8 cellular contexts compared by ENCODE assay signal in genomic region chr22:23240639-23241389, GRCh38.
DNase-seq lines count a peak whose midpoint lies in the region; ATAC-seq and TF ChIP-seq lines count a peak whose summit lies in the region.

No MANE protein-coding gene starts in this region.

- peak overlapping the region; percentile 27 for H2BK120ac ChIP-seq in mesenchymal stem cell (ENCODE audit: low read depth, low read length)

- H2BK5ac ChIP-seq in mesenchymal stem cell (ENCODE audit: low read depth, low read length, poor library complexity, severe bottlenecking), result no peak overlapping the region

- TF ChIP-seq CTCF in CD8-positive, alpha-beta T cell (IDR thresholded peaks at IDR 0.05), result no peak

- no peak overlapping the region for H3K18ac ChIP-seq in mesenchymal stem cell (ENCODE audit: low read depth in 1 of 2, low read length in 2 of 2)

- peaks cover 79% of the 10 kb centered on the region for H3K4me1 ChIP-seq in CD8-positive, alpha-beta T cell (ENCODE audit: insufficient read depth, low read length)
- H3K4me1 ChIP-seq in mesenchymal stem cell (ENCODE audit: control insufficient read depth, insufficient read depth, low read depth, low read length), result peaks cover 52% of the 10 kb centered on the region

- no peak overlapping the region for H3K23ac ChIP-seq in mesenchymal stem cell (ENCODE audit: low read length in 2 of 2)

- no peak overlapping the region for H2BK15ac ChIP-seq in mesenchymal stem cell (ENCODE audit: low read depth, poor library complexity, severe bottlenecking)

- H3K4ac ChIP-seq in mesenchymal stem cell (ENCODE audit: low read depth in 1 of 2, low read length in 2 of 2), result peak overlapping the region in 1 of 2 experiments; percentile 6

- ATAC-seq in CD8-positive, alpha-beta T cell, result no peak
- ATAC-seq in activated naive CD8-positive, alpha-beta T cell treated with anti-CD3 and anti-CD28 coated beads, Interleukin-2, amount 50 U/mL, for 24 hours, result peak; percentile 38
- ATAC-seq in GM21576 (IDR thresholded peaks at IDR 0.05; ENCODE audit: unreplicated experiment) (no peak), HG02759 (IDR thresholded peaks at IDR 0.05; ENCODE audit: unreplicated experiment) (no peak)

- peak overlapping the region; percentile 83 for H2AK5ac ChIP-seq in mesenchymal stem cell (ENCODE audit: low read length, severe bottlenecking)

- no peaks in the 10 kb centered on the region for H3K9me3 Mint-ChIP-seq in CD8-positive, alpha-beta T cell
- no peaks in the 10 kb centered on the region for H3K9me3 Mint-ChIP-seq in activated naive CD8-positive, alpha-beta T cell treated with anti-CD3 and anti-CD28 coated beads, Interleukin-2, amount 50 U/mL, for 24 hours

- POLR2A ChIA-PET in CD8-positive, alpha-beta T cell (lab: Charles Lee), result no interaction called here

- H3K36me3 Mint-ChIP-seq in CD8-positive, alpha-beta T cell, result peaks cover 5% of the 10 kb centered on the region
- peaks cover 6% of the 10 kb centered on the region for H3K36me3 Mint-ChIP-seq in activated naive CD8-positive, alpha-beta T cell treated with anti-CD3 and anti-CD28 coated beads, Interleukin-2, amount 50 U/mL, for 24 hours (ENCODE audit: low read depth)

- in situ Hi-C loops in KBM-7 (cut with MboI; ENCODE audit: low pct_unique_long_range_greater_than_20kb, low sequenced_read_pairs), result no loop called here

- H3K36me3 ChIP-seq in CD8-positive, alpha-beta T cell (ENCODE audit: insufficient read depth, low read length), result no peaks in the 10 kb centered on the region
- peaks cover 0 to 6% of the 10 kb centered on the region in 2 experiments for H3K36me3 ChIP-seq in mesenchymal stem cell (ENCODE audit: control insufficient read depth in 1 of 2, insufficient read depth in 2 of 2, low read depth in 1 of 2, low read length in 2 of 2)

- no peak overlapping the region for H3K4me2 ChIP-seq in mesenchymal stem cell (ENCODE audit: low read length, poor library complexity, severe bottlenecking)

- H3K79me1 ChIP-seq in mesenchymal stem cell (replicated peaks; ENCODE audit: low read length, poor library complexity, severe bottlenecking), result peaks cover 45% of the 10 kb centered on the region

- H2BK12ac ChIP-seq in mesenchymal stem cell (ENCODE audit: low read length in 2 of 2), result no peak overlapping the region

- no peaks in the 10 kb centered on the region for H3K9me3 ChIP-seq in CD8-positive, alpha-beta T cell (ENCODE audit: low read length)
- H3K9me3 ChIP-seq in mesenchymal stem cell (ENCODE audit: control insufficient read depth, low read length), result no peaks in the 10 kb centered on the region

- H3K27me3 Mint-ChIP-seq in CD8-positive, alpha-beta T cell (ENCODE audit: low read depth), result no peaks in the 10 kb centered on the region
- no peaks in the 10 kb centered on the region for H3K27me3 Mint-ChIP-seq in activated naive CD8-positive, alpha-beta T cell treated with anti-CD3 and anti-CD28 coated beads, Interleukin-2, amount 50 U/mL, for 24 hours

- H3K4me3 ChIP-seq in CD8-positive, alpha-beta T cell (ENCODE audit: low read depth, low read length), result no peak overlapping the region
- H3K4me3 ChIP-seq in mesenchymal stem cell (ENCODE audit: insufficient read depth in 1 of 2, low read depth in 1 of 2, low read length in 2 of 2), result no peak overlapping the region

- DNase-seq in CD8-positive, alpha-beta T cell, result peak in 1 of 7 experiments; percentile 18
- DNase-seq in KBM-7 (peak; percentile 59), mesenchymal stem cell (no peak), amniotic stem cell (lab: John Stamatoyannopoulos, UW) (no peak), NCI-H2029 treated with DMSO at 0.1 percent for 48 hours (lab: John Stamatoyannopoulos, UW) (no peak)
- DNase-seq in activated naive CD8-positive, alpha-beta T cell treated with anti-CD3 and anti-CD28 coated beads, Interleukin-2, amount 50 U/mL, for 24 hours, result peak; percentile 40

- CTCF ChIA-PET in CD8-positive, alpha-beta T cell (lab: Charles Lee), result no interaction called here

- 78% methylated on average over 10 of the region's 13 CpGs for WGBS in mesenchymal stem cell

- intact Hi-C loops in CD8-positive, alpha-beta T cell (cut with DNase I, micrococcal nuclease), result no loop called here

- H3K4me1 Mint-ChIP-seq in CD8-positive, alpha-beta T cell (ENCODE audit: low read depth), result peaks cover 71% of the 10 kb centered on the region
- H3K4me1 Mint-ChIP-seq in activated naive CD8-positive, alpha-beta T cell treated with anti-CD3 and anti-CD28 coated beads, Interleukin-2, amount 50 U/mL, for 24 hours, result peaks cover 92% of the 10 kb centered on the region

- no peak overlapping the region for H3K27ac ChIP-seq in CD8-positive, alpha-beta T cell (ENCODE audit: low read depth, low read length)
- no peak overlapping the region for H3K27ac ChIP-seq in mesenchymal stem cell (ENCODE audit: low read length, poor library complexity, severe bottlenecking)

- H4K8ac ChIP-seq in mesenchymal stem cell (ENCODE audit: low read length), result no peak overlapping the region

- no peaks in the 10 kb centered on the region for H3K27me3 ChIP-seq in CD8-positive, alpha-beta T cell (ENCODE audit: insufficient read depth, low read length)
- H3K27me3 ChIP-seq in mesenchymal stem cell (ENCODE audit: control insufficient read depth in 1 of 2, insufficient read depth in 1 of 2, low read length in 2 of 2), result no peaks in the 10 kb centered on the region

- peak overlapping the region in 1 of 2 experiments; percentile 31 for H3K14ac ChIP-seq in mesenchymal stem cell (ENCODE audit: low read length in 2 of 2)

- H4K91ac ChIP-seq in mesenchymal stem cell (ENCODE audit: low read length), result no peak overlapping the region

- no peak overlapping the region for H3K4me3 Mint-ChIP-seq in CD8-positive, alpha-beta T cell
- peak overlapping the region; percentile 32 for H3K4me3 Mint-ChIP-seq in activated naive CD8-positive, alpha-beta T cell treated with anti-CD3 and anti-CD28 coated beads, Interleukin-2, amount 50 U/mL, for 24 hours

- no peak overlapping the region for H2AFZ ChIP-seq in mesenchymal stem cell (ENCODE audit: low read depth, low read length)

- peak overlapping the region; percentile 90 for H3K27ac Mint-ChIP-seq in CD8-positive, alpha-beta T cell
- peak overlapping the region; percentile 92 for H3K27ac Mint-ChIP-seq in activated naive CD8-positive, alpha-beta T cell treated with anti-CD3 and anti-CD28 coated beads, Interleukin-2, amount 50 U/mL, for 24 hours

- H3K9ac ChIP-seq in mesenchymal stem cell (ENCODE audit: low read length), result no peak overlapping the region

Comparison
In these comparisons a context has a peak if more than half of its experiments do, and no peak if none do; other contexts are left out.
1. DNase-seq: peak in KBM-7 (single experiment) and activated naive CD8-positive, alpha-beta T cell treated with anti-CD3 and anti-CD28 coated beads, Interleukin-2, amount 50 U/mL, for 24 hours (single experiment); none in mesenchymal stem cell (single experiment), amniotic stem cell (single experiment) and NCI-H2029 treated with DMSO at 0.1 percent for 48 hours (single experiment).